Comparison of ENCODE assay signal across 19 cellular contexts in the genomic region with DNA sequence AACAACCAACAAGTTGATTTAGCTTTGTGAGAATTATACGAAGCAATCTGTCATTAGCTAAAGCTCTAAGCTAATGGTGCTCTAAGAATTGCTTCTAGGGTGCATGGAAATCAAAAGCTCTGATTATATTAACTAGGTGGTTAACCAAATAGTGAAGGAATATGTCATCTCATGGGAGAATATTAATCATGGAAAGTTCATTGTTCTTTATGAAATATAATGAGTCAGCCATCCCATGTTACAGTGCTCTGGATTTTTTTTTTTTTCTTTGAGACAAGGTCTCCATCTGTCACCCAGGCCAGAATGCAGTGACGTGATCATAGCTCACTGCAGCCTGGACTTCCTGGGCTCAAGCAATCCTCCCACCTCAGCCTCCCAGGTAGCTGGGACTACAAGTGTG. TPM values are rescaled to one million over a fixed set of nuclear protein-coding genes. Genes with fewer than 3 reads are reported as not detected.
DNase-seq lines count a peak whose midpoint lies in the region; ATAC-seq and TF ChIP-seq lines count a peak whose summit lies in the region.
"Had no signal": no experiment of that assay in that cellular context is flagged by ENCODE, and none has a peak within 500 bp of the region (broad histone marks: within the 10 kb centered on the region; RNA-seq: fewer than 3 reads in every experiment).

No MANE protein-coding gene starts in this region.

- no peaks in the 10 kb centered on the region for H3K9me3 Mint-ChIP-seq in MCF 10A (ENCODE audit: unreplicated experiment)
- H3K9me3 Mint-ChIP-seq in Caco-2 (ENCODE audit: unreplicated experiment): no peaks in the 10 kb centered on the region

- intact Hi-C loops in MCF 10A (cut with micrococcal nuclease) (loop anchor here (1.0 kb wide), 1 partner anchor 83 kb away; no protein-coding TSS in a partner anchor), breast epithelium (cut with DNase I; ENCODE audit: low total_unique reads) (no loop called here), Caco-2 (cut with micrococcal nuclease; ENCODE audit: unreplicated experiment) (no loop called here)

- H3K4me1 ChIP-seq in breast epithelium (no peaks in the 10 kb centered on the region), Caco-2 (peaks cover 13% of the 10 kb centered on the region; the same call in 1 of the 2 replicates)

- TF ChIP-seq CTCF in MCF 10A (IDR thresholded peaks at IDR 0.05; ENCODE audit: unreplicated experiment) (no peak), breast epithelium (IDR thresholded peaks at IDR 0.05) (no peak), Caco-2 (IDR thresholded peaks at IDR 0.05; ENCODE audit: insufficient read depth in 1 of 2, low read depth in 1 of 2, low read length in 1 of 2, severe bottlenecking in 1 of 2, unreplicated experiment in 1 of 2) (no peak)

- H3K27me3 ChIP-seq in breast epithelium: no peaks in the 10 kb centered on the region
- H3K27me3 ChIP-seq in Caco-2 (replicated peaks; ENCODE audit: control insufficient read depth, insufficient read depth, low read length): no peaks in the 10 kb centered on the region

- H3K27ac ChIP-seq in breast epithelium (no peak overlapping the region), epithelial cell of prostate (peak overlapping the region; percentile 35)
- H3K27ac ChIP-seq: KMS-11, SK-N-MC had no signal

- no peaks in the 10 kb centered on the region for H3K9me3 ChIP-seq in breast epithelium
- H3K9me3 ChIP-seq in Caco-2: no peaks in the 10 kb centered on the region

- BruUV-seq in MCF 10A (replicated peaks; lab: Mats Ljungman, UMichigan) (no TSS peak), Caco-2 (replicated peaks; lab: Mats Ljungman, UMichigan) (no TSS peak)

- no peak for TF ChIP-seq POLR2A in breast epithelium (IDR thresholded peaks at IDR 0.05)

- DNase-seq in MCF 10A (ENCODE audit: unreplicated experiment): peak; percentile 34
- DNase-seq in breast epithelium (ENCODE audit: low spot score in 2 of 2): no peak
- DNase-seq in SW480 (ENCODE audit: low spot score): peak; percentile 6
- no peak for DNase-seq in epithelial cell of prostate (ENCODE audit: low read depth, low spot score)
- DNase-seq in Caco-2: no peak
- DNase-seq in NCI-H526 (lab: John Stamatoyannopoulos, UW): no peak
- DNase-seq: COR-L47, GF-D8, GOT3, MM.1S, NCI-H1105, NCI-H187, NCI-H510A treated with DMSO at 0.1 percent for 48 hours had no signal

- CTCF ChIA-PET in MCF 10A (lab: Yijun Ruan, JAX) (interaction anchor here (0.6 to 0.9 kb wide), 4 partner anchors 19 to 1152 kb away, joined by 3 to 4 read pairs (median 4); no protein-coding TSS in a partner anchor), Caco-2 (lab: Charles Lee) (no interaction called here)

- H3K4me3 ChIP-seq in breast epithelium (no peak overlapping the region), Caco-2 (ENCODE audit: low read depth, low read length) (no peak overlapping the region)
- H3K4me3 ChIP-seq: SK-N-MC had no signal

- no peaks in the 10 kb centered on the region for H3K36me3 ChIP-seq in breast epithelium
- H3K36me3 ChIP-seq in Caco-2 (ENCODE audit: control insufficient read depth, insufficient read depth, low read length): no peaks in the 10 kb centered on the region

- H3K36me3 Mint-ChIP-seq in MCF 10A (ENCODE audit: insufficient read depth, unreplicated experiment): no peaks in the 10 kb centered on the region
- no peaks in the 10 kb centered on the region for H3K36me3 Mint-ChIP-seq in Caco-2 (ENCODE audit: insufficient read depth, unreplicated experiment)
- H3K36me3 Mint-ChIP-seq: CD14-positive monocyte had no signal

- no peak overlapping the region for H3K4me3 Mint-ChIP-seq in MCF 10A (ENCODE audit: unreplicated experiment)
- H3K4me3 Mint-ChIP-seq in Caco-2 (ENCODE audit: unreplicated experiment): no peak overlapping the region
- H3K4me3 Mint-ChIP-seq: CD14-positive monocyte had no signal

- POLR2A ChIA-PET in MCF 10A (lab: Yijun Ruan, JAX) (interaction anchor here (0.6 kb wide), 1 partner anchor 858 kb away, joined by 3 read pairs; no protein-coding TSS in a partner anchor), Caco-2 (lab: Charles Lee) (no interaction called here)

- H3K27ac Mint-ChIP-seq in MCF 10A (ENCODE audit: low read depth, unreplicated experiment) (no peak overlapping the region), Caco-2 (ENCODE audit: unreplicated experiment) (no peak overlapping the region)
- H3K27ac Mint-ChIP-seq: CD14-positive monocyte had no signal

- ATAC-seq in GM19035 (IDR thresholded peaks at IDR 0.05; ENCODE audit: unreplicated experiment): no peak

- no peaks in the 10 kb centered on the region for H3K4me1 Mint-ChIP-seq in MCF 10A (ENCODE audit: insufficient read depth, unreplicated experiment)
- no peaks in the 10 kb centered on the region for H3K4me1 Mint-ChIP-seq in Caco-2 (ENCODE audit: low read depth, unreplicated experiment)
- H3K4me1 Mint-ChIP-seq: CD14-positive monocyte had no signal

- H3K27me3 Mint-ChIP-seq in MCF 10A (ENCODE audit: insufficient read depth, unreplicated experiment): no peaks in the 10 kb centered on the region
- H3K27me3 Mint-ChIP-seq in Caco-2 (ENCODE audit: insufficient read depth, unreplicated experiment): no peaks in the 10 kb centered on the region

RNA-seq across cellular contexts. Expression of a gene that starts 10.5 kb away (rescaled TPM):
- total RNA-seq in MCF 10A (2022): not detected in 2 replicates
- total RNA-seq in breast epithelium: not detected
- not detected in 2 replicates for total RNA-seq in Caco-2 (2022)
- total RNA-seq: A673, OCI-LY7 had no signal

Comparison
In these comparisons a context has a peak if more than half of its experiments do, and no peak if none do; other contexts are left out.
1. DNase-seq: peak in MCF 10A (single experiment) and SW480 (single experiment); none in breast epithelium (0 of 2), epithelial cell of prostate (single experiment), Caco-2 (0 of 2) and NCI-H526 (0 of 2).